25 cellular contexts compared by ENCODE assay signal in genomic region chr10:131433566-131433965, GRCh38.
"Had no signal": no experiment of that assay in that cellular context is flagged by ENCODE, and none has a peak within 500 bp of the region (broad histone marks: within the 10 kb centered on the region; RNA-seq: fewer than 3 reads in every experiment).

No MANE protein-coding gene starts in this region.

- H3K9me3 ChIP-seq: colonic mucosa, gastrocnemius medialis, mucosa of descending colon, psoas muscle, thoracic aorta, tibial nerve, upper lobe of left lung, uterus had no signal

- H3K27ac ChIP-seq: colonic mucosa, epithelial cell of prostate, gastrocnemius medialis, psoas muscle, sigmoid colon, thoracic aorta, tibial nerve, upper lobe of left lung, uterus had no signal

- H3K4me1 ChIP-seq: colonic mucosa, gastrocnemius medialis, psoas muscle, upper lobe of left lung had no signal

- DNase-seq: colonic mucosa; effector CD8-positive, alpha-beta T cell; endodermal cell; foreskin fibroblast; gastrocnemius medialis; head of caudate nucleus; mesenchymal stem cell; mucosa of descending colon; naive B cell; nucleus accumbens; psoas muscle; sigmoid colon; stimulated activated CD4-positive, alpha-beta T cell treated with anti-CD3 and anti-CD28 coated beads, Interleukin-4, amount 100 ng/mL, for 4 hours; stimulated activated naive CD8-positive, alpha-beta T cell treated with anti-CD3 and anti-CD28 coated beads, Interleukin-15, Interleukin-2, amounts not matched to agents 100 U/mL and 50 U/mL, for 24 hours; substantia nigra; upper lobe of left lung; uterus had no signal

- H3K4me3 ChIP-seq: colonic mucosa, gastrocnemius medialis, mucosa of descending colon, psoas muscle, sigmoid colon, thoracic aorta, tibial nerve, upper lobe of left lung, uterus had no signal

- ATAC-seq: esophagus mucosa; gastrocnemius medialis; left lobe of liver; mucosa of descending colon; natural killer cell treated with Interleukin-12 subunit alpha and Interleukin-12 subunit beta and Interleukin-15 and Interleukin-18, amount 100 ng/mL, for 72 hours; psoas muscle; right cardiac atrium; stimulated activated memory B cell treated with anti-CD40 and anti-IgM and Interleukin-4, amounts not matched to agents 10 μg/mL and 1 μg/mL and 100 μg/mL, for 72 hours; stimulated activated naive CD8-positive, alpha-beta T cell treated with anti-CD3 and anti-CD28 coated beads, Interleukin-15, Interleukin-2, amounts not matched to agents 100 U/mL and 50 U/mL, for 24 hours had no signal

- H3K27me3 ChIP-seq: colonic mucosa, tibial nerve, upper lobe of left lung, uterus had no signal

- H3K36me3 ChIP-seq: colonic mucosa, gastrocnemius medialis, sigmoid colon, thoracic aorta, tibial nerve, upper lobe of left lung, uterus had no signal
